Comparison of ENCODE assay signal across 8 cellular contexts in genomic region chr12:55708695-55709233, GRCh38. TPM values are rescaled to one million over a fixed set of nuclear protein-coding genes. Genes with fewer than 3 reads are reported as not detected.
A peak's percentile ranks its signal among the peaks of the same experiment; 100 is the strongest.
DNase-seq lines count a peak whose midpoint lies in the region; ATAC-seq and TF ChIP-seq lines count a peak whose summit lies in the region.

No MANE protein-coding gene starts in this region.

- no peak for ATAC-seq in memory B cell (ENCODE audit: low read depth)

- H3K9me3 Mint-ChIP-seq in activated CD4-positive, alpha-beta T cell treated with anti-CD3 and anti-CD28 coated beads, Interleukin-2, amount 10 ng/mL, durations not matched to agents 24 days and 14 days, result no peaks in the 10 kb centered on the region
- no peaks in the 10 kb centered on the region for H3K9me3 Mint-ChIP-seq in brain
- no peaks in the 10 kb centered on the region for H3K9me3 Mint-ChIP-seq in memory B cell

- peak overlapping the region; percentile 81 for H3K4me3 Mint-ChIP-seq in activated CD4-positive, alpha-beta T cell treated with anti-CD3 and anti-CD28 coated beads, Interleukin-2, amount 10 ng/mL, durations not matched to agents 24 days and 14 days
- H3K4me3 Mint-ChIP-seq in brain, result peak overlapping the region; percentile 87 to 92 (median 90)
- H3K4me3 Mint-ChIP-seq in memory B cell, result peak overlapping the region; percentile 80

- no peaks in the 10 kb centered on the region for H3K27me3 ChIP-seq in tibial artery

- H3K27me3 Mint-ChIP-seq in activated CD4-positive, alpha-beta T cell treated with anti-CD3 and anti-CD28 coated beads, Interleukin-2, amount 10 ng/mL, durations not matched to agents 24 days and 14 days, result peaks cover 64% of the 10 kb centered on the region
- peaks cover 37% of the 10 kb centered on the region for H3K27me3 Mint-ChIP-seq in brain
- peaks cover 10% of the 10 kb centered on the region for H3K27me3 Mint-ChIP-seq in memory B cell

- no peaks in the 10 kb centered on the region for H3K36me3 Mint-ChIP-seq in activated CD4-positive, alpha-beta T cell treated with anti-CD3 and anti-CD28 coated beads, Interleukin-2, amount 10 ng/mL, durations not matched to agents 24 days and 14 days (ENCODE audit: low read depth)
- H3K36me3 Mint-ChIP-seq in brain, result no peaks in the 10 kb centered on the region
- H3K36me3 Mint-ChIP-seq in memory B cell, result no peaks in the 10 kb centered on the region

- no peaks in the 10 kb centered on the region for H3K9me3 ChIP-seq in tibial artery

- peaks cover 13% of the 10 kb centered on the region for H3K4me1 Mint-ChIP-seq in activated CD4-positive, alpha-beta T cell treated with anti-CD3 and anti-CD28 coated beads, Interleukin-2, amount 10 ng/mL, durations not matched to agents 24 days and 14 days
- H3K4me1 Mint-ChIP-seq in brain (peaks cover 72% of the 10 kb centered on the region), memory B cell (peaks cover 18% of the 10 kb centered on the region)

- TF ChIP-seq CTCF in brain (conservative IDR thresholded peaks at IDR 0.05) (no peak), tibial artery (IDR thresholded peaks at IDR 0.05) (no peak)

- intact Hi-C loops in activated CD4-positive, alpha-beta T cell treated with anti-CD3 and anti-CD28 coated beads, Interleukin-2, amount 10 ng/mL, durations not matched to agents 24 days and 14 days (cut with micrococcal nuclease), result no loop called here
- intact Hi-C loops in tibial artery (cut with DNase I; ENCODE audit: low total_unique reads), result no loop called here

- DNase-seq in activated CD4-positive, alpha-beta T cell treated with anti-CD3 and anti-CD28 coated beads, Interleukin-2, amount 10 ng/mL, durations not matched to agents 24 days and 14 days, result no peak
- DNase-seq in activated CD4-positive, alpha-beta T cell treated with anti-CD3 and anti-CD28 coated beads for 4 hours, result no peak
- DNase-seq in memory B cell (ENCODE audit: low spot score in 2 of 2), result no peak
- no peak for DNase-seq in tibial artery
- DNase-seq in activated effector memory CD4-positive, alpha-beta T cell treated with anti-CD3 and anti-CD28 coated beads, Interleukin-2, amount 50 U/mL, for 16 hours, result no peak
- no peak for DNase-seq in DMS79 treated with DMSO at 0.1 percent for 48 hours (lab: John Stamatoyannopoulos, UW)
- no peak for DNase-seq in activated effector memory CD4-positive, alpha-beta T cell treated with Interleukin-2 at 50 U/mL for 16 hours

- no peak overlapping the region for H3K27ac Mint-ChIP-seq in activated CD4-positive, alpha-beta T cell treated with anti-CD3 and anti-CD28 coated beads, Interleukin-2, amount 10 ng/mL, durations not matched to agents 24 days and 14 days
- H3K27ac Mint-ChIP-seq in brain (peak overlapping the region; percentile 74 to 93 (median 82)), memory B cell (no peak overlapping the region)

- no peaks in the 10 kb centered on the region for H3K36me3 ChIP-seq in tibial artery

- peaks cover 0 to 74% (median 41%) of the 10 kb centered on the region in 4 donors for H3K4me1 ChIP-seq in tibial artery

- peak overlapping the region; percentile 94 to 96 for H3K4me3 ChIP-seq in tibial artery

- peak overlapping the region; percentile 96 to 98 for H3K27ac ChIP-seq in tibial artery

RNA-seq across cellular contexts. Expression of gene ITGA7, which starts 1.1 kb away (rescaled TPM):
- 0.65 and 1.5 TPM in 2 replicates for total RNA-seq in activated CD4-positive, alpha-beta T cell treated with anti-CD3 and anti-CD28 coated beads, Interleukin-2, amount 10 ng/mL, durations not matched to agents 24 days and 14 days
- polyA plus RNA-seq in brain (ENCODE audit: insufficient read depth, low read depth, low replicate concordance), result 17.4 TPM

RNA-seq across cellular contexts. Expression of gene BLOC1S1, which starts 7.1 kb away (rescaled TPM):
- total RNA-seq in activated CD4-positive, alpha-beta T cell treated with anti-CD3 and anti-CD28 coated beads, Interleukin-2, amount 10 ng/mL, durations not matched to agents 24 days and 14 days, result 62.7 and 64.8 TPM in 2 replicates
- polyA plus RNA-seq in brain (ENCODE audit: insufficient read depth, low read depth, low replicate concordance), result 257 TPM

RNA-seq across cellular contexts. Expression of gene RDH5, which starts 11.4 kb away (rescaled TPM):
- 7.1 and 8.4 TPM in 2 replicates for total RNA-seq in activated CD4-positive, alpha-beta T cell treated with anti-CD3 and anti-CD28 coated beads, Interleukin-2, amount 10 ng/mL, durations not matched to agents 24 days and 14 days
- 2.0 TPM for polyA plus RNA-seq in brain (ENCODE audit: insufficient read depth, low read depth, low replicate concordance)

RNA-seq across cellular contexts. Expression of gene CD63, which starts 20.0 kb away (rescaled TPM):
- 190 and 196 TPM in 2 replicates for total RNA-seq in activated CD4-positive, alpha-beta T cell treated with anti-CD3 and anti-CD28 coated beads, Interleukin-2, amount 10 ng/mL, durations not matched to agents 24 days and 14 days
- 568 TPM for polyA plus RNA-seq in brain (ENCODE audit: insufficient read depth, low read depth, low replicate concordance)

RNA-seq across cellular contexts. Expression of gene GDF11, which starts 34.2 kb away (rescaled TPM):
- 14.3 and 15.1 TPM in 2 replicates for total RNA-seq in activated CD4-positive, alpha-beta T cell treated with anti-CD3 and anti-CD28 coated beads, Interleukin-2, amount 10 ng/mL, durations not matched to agents 24 days and 14 days
- 26.9 TPM for polyA plus RNA-seq in brain (ENCODE audit: insufficient read depth, low read depth, low replicate concordance)

Comparison
In these comparisons a context has a peak if more than half of its experiments do, and no peak if none do; other contexts are left out.
1. H3K27ac Mint-ChIP-seq: peak in brain (5 of 5); none in activated CD4-positive, alpha-beta T cell treated with anti-CD3 and anti-CD28 coated beads, Interleukin-2, amount 10 ng/mL, durations not matched to agents 24 days and 14 days (single experiment) and memory B cell (single experiment).
2. Peak in every context shown above with its lines, with median percentiles within 50 percentile points of each other: H3K4me3 Mint-ChIP-seq.